Comparison of ENCODE assay signal across 11 cellular contexts in the genomic region with DNA sequence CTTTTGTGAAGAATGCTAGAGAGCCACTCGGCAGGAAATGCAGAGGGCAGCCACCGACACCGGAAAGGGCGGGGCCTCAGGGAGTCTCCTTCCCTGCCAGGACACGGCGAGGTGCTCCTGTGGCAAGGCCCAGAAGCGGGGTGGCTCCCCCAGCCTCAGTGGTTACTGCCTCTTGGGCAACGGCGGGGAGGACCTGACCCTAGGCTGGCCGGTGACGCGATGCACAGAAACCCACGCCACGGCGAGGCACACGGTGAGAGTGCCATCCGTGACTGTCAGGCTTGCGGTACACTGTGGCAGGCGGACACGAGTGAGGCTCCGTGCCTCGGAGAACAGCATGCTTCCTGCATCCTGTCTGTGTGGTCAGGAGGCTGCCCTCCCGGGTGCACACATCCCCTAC. TPM values are rescaled to one million over a fixed set of nuclear protein-coding genes. Genes with fewer than 3 reads are reported as not detected.
DNase-seq lines count a peak whose midpoint lies in the region; ATAC-seq and TF ChIP-seq lines count a peak whose summit lies in the region.
"Had no signal": no experiment of that assay in that cellular context is flagged by ENCODE, and none has a peak within 500 bp of the region (broad histone marks: within the 10 kb centered on the region; RNA-seq: fewer than 3 reads in every experiment).

No MANE protein-coding gene starts in this region.

- no peaks in the 10 kb centered on the region for H3K27me3 ChIP-seq in H9 (ENCODE audit: insufficient read depth, low read length)
- H3K27me3 ChIP-seq: Peyer's patch had no signal

- H3K56ac ChIP-seq in H9 (ENCODE audit: insufficient read length, low read depth, low read length) = no peak overlapping the region

- H3K9ac ChIP-seq in H9 (ENCODE audit: extremely low read depth, insufficient read length, low read length) = no peak overlapping the region

- H4K8ac ChIP-seq in H9 (replicated peaks; ENCODE audit: insufficient read length, low read depth, low read length) = no peak overlapping the region

- no peaks in the 10 kb centered on the region for H3K23me2 ChIP-seq in H9 (ENCODE audit: insufficient read length, low read depth, low read length, poor library complexity, severe bottlenecking)

- no peak overlapping the region for H3K14ac ChIP-seq in H9 (ENCODE audit: insufficient read depth, low read length)

- H3K4me3 ChIP-seq in foreskin fibroblast (ENCODE audit: low read depth in 1 of 2, low read length in 2 of 2) = no peak overlapping the region
- H3K4me3 ChIP-seq: Peyer's patch had no signal

- H2BK120ac ChIP-seq in H9 (ENCODE audit: low read depth, low read length, poor library complexity, severe bottlenecking) = no peak overlapping the region

- no peak overlapping the region for H2BK12ac ChIP-seq in H9 (ENCODE audit: insufficient read length, low read depth, low read length)

- H2BK15ac ChIP-seq in H9 (ENCODE audit: low read depth, low read length) = no peak overlapping the region

- no peaks in the 10 kb centered on the region for H3K27me3 Mint-ChIP-seq in T-helper 17 cell
- H3K27me3 Mint-ChIP-seq in activated T-cell treated with anti-CD3 and anti-CD28 coated beads, Interleukin-2, amount 50 U/mL, for 4 hours (ENCODE audit: low read depth) = no peaks in the 10 kb centered on the region
- H3K27me3 Mint-ChIP-seq in endothelial cell (ENCODE audit: unreplicated experiment) = peaks cover 6% of the 10 kb centered on the region
- no peaks in the 10 kb centered on the region for H3K27me3 Mint-ChIP-seq in H9 (ENCODE audit: low read depth)
- H3K27me3 Mint-ChIP-seq: type B pancreatic cell had no signal

- no peak overlapping the region for H3T11ph ChIP-seq in H9 (ENCODE audit: low read length)

- no peaks in the 10 kb centered on the region for H4K20me1 ChIP-seq in H9 (ENCODE audit: control insufficient read depth, insufficient read depth, insufficient read length)

- peak overlapping the region; percentile 86 for H3K4me3 Mint-ChIP-seq in T-helper 17 cell
- peak overlapping the region; percentile 26 for H3K4me3 Mint-ChIP-seq in activated T-cell treated with anti-CD3 and anti-CD28 coated beads, Interleukin-2, amount 50 U/mL, for 4 hours
- peak overlapping the region; percentile 37 for H3K4me3 Mint-ChIP-seq in endothelial cell (ENCODE audit: unreplicated experiment)
- no peak overlapping the region for H3K4me3 Mint-ChIP-seq in H9

- TF ChIP-seq CTCF in endothelial cell (IDR thresholded peaks at IDR 0.05; ENCODE audit: unreplicated experiment) (no peak), H9 (conservative IDR thresholded peaks at IDR 0.05) (no peak), foreskin fibroblast (IDR thresholded peaks at IDR 0.05; ENCODE audit: low read depth, low read length) (no peak)

- intact Hi-C loops in sciatic nerve (cut with DNase I) = no loop called here

- H3K4me1 Mint-ChIP-seq in T-helper 17 cell (peaks cover 30% of the 10 kb centered on the region), endothelial cell (ENCODE audit: unreplicated experiment) (peaks cover 19% of the 10 kb centered on the region), H9 (peaks cover 6 to 13% of the 10 kb centered on the region in 2 experiments; a peak in 3 of 4 replicates)
- H3K4me1 Mint-ChIP-seq in activated T-cell treated with anti-CD3 and anti-CD28 coated beads, Interleukin-2, amount 50 U/mL, for 4 hours (ENCODE audit: low read depth) = peaks cover 32% of the 10 kb centered on the region

- DNase-seq in T-helper 17 cell = peak in 2 of 3 donors; percentile 23 to 28
- peak; percentile 19 for DNase-seq in activated T-cell treated with anti-CD3 and anti-CD28 coated beads, Interleukin-2, amount 50 U/mL, for 4 hours
- DNase-seq in endothelial cell (ENCODE audit: low spot score) = no peak
- DNase-seq in stimulated activated CD8-positive, alpha-beta memory T cell treated with anti-CD3 and anti-CD28 coated beads, Interleukin-2, amount 100 ng/mL, for 48 hours (ENCODE audit: low read depth in 2 of 2) = peak; percentile 35 to 45
- DNase-seq in H9 = no peak
- DNase-seq in foreskin fibroblast = no peak
- no peak for DNase-seq in germinal center (ENCODE audit: low spot score)
- DNase-seq in sciatic nerve (ENCODE audit: low spot score) = no peak
- DNase-seq: NCI-H2029 had no signal

- H4K5ac ChIP-seq in H9 (ENCODE audit: insufficient read length, low read depth, low read length) = no peak overlapping the region

- no peak overlapping the region for H2BK20ac ChIP-seq in H9 (ENCODE audit: low read depth, low read length, poor library complexity, severe bottlenecking)

- no peak overlapping the region for H4K91ac ChIP-seq in H9 (ENCODE audit: insufficient read length, low read depth, low read length)

- no peak overlapping the region for H3K18ac ChIP-seq in H9 (ENCODE audit: insufficient read length, low read depth, low read length)

- H3K9me3 Mint-ChIP-seq in activated T-cell treated with anti-CD3 and anti-CD28 coated beads, Interleukin-2, amount 50 U/mL, for 4 hours = no peaks in the 10 kb centered on the region
- H3K9me3 Mint-ChIP-seq in endothelial cell (ENCODE audit: unreplicated experiment) (no peaks in the 10 kb centered on the region), H9 (no peaks in the 10 kb centered on the region; a peak in 1 of 5 replicates)
- H3K9me3 Mint-ChIP-seq: type B pancreatic cell had no signal

- no peak overlapping the region for H3K23ac ChIP-seq in H9 (ENCODE audit: insufficient read length, low read depth, low read length)

- no peak overlapping the region for H2BK5ac ChIP-seq in H9 (ENCODE audit: insufficient read length, low read length)

- no peak overlapping the region for H2AK5ac ChIP-seq in H9 (ENCODE audit: insufficient read length, low read length)

- H2AFZ ChIP-seq in H9 (ENCODE audit: low read length) = no peak overlapping the region

- WGBS in H9 (ENCODE audit: extremely low coverage, insufficient read length, low lambda C conversion rate) = no CpG with 5 or more reads among the region's 23 CpGs

- no peak overlapping the region for H3K4ac ChIP-seq in H9 (ENCODE audit: low read depth, low read length)

- peak overlapping the region; percentile 91 for H3K27ac Mint-ChIP-seq in T-helper 17 cell
- no peak overlapping the region for H3K27ac Mint-ChIP-seq in endothelial cell (ENCODE audit: unreplicated experiment)
- no peak overlapping the region; a peak in 1 of 7 replicates for H3K27ac Mint-ChIP-seq in H9

- H3K4me1 ChIP-seq in H9 (ENCODE audit: insufficient read depth, low read length) = no peaks in the 10 kb centered on the region
- H3K4me1 ChIP-seq: Peyer's patch had no signal

- no peak overlapping the region for H3K4me2 ChIP-seq in H9 (ENCODE audit: insufficient read depth, insufficient read length, low read length)

- no peaks in the 10 kb centered on the region for H3K79me2 ChIP-seq in H9 (ENCODE audit: insufficient read depth, low read length)

- H3K27ac ChIP-seq in H9 (ENCODE audit: insufficient read length, low read depth, low read length) = no peak overlapping the region

- peaks cover 5% of the 10 kb centered on the region for H3K36me3 Mint-ChIP-seq in T-helper 17 cell (ENCODE audit: low read depth)
- H3K36me3 Mint-ChIP-seq in activated T-cell treated with anti-CD3 and anti-CD28 coated beads, Interleukin-2, amount 50 U/mL, for 4 hours (ENCODE audit: insufficient read depth) = peaks cover 66% of the 10 kb centered on the region
- peaks cover 48% of the 10 kb centered on the region for H3K36me3 Mint-ChIP-seq in endothelial cell (ENCODE audit: low read depth, unreplicated experiment)
- H3K36me3 Mint-ChIP-seq in H9 (ENCODE audit: insufficient read depth in 1 of 3, low read depth in 3 of 3) = peaks cover 15 to 60% (median 60%) of the 10 kb centered on the region in 3 experiments

- H3K79me1 ChIP-seq in H9 (ENCODE audit: insufficient read depth, low read depth, low read length, poor library complexity, severe bottlenecking) = no peaks in the 10 kb centered on the region

- H3K9me3 ChIP-seq in T-helper 17 cell (ENCODE audit: control insufficient read depth, low read length, poor library complexity, severe bottlenecking) (no peaks in the 10 kb centered on the region), H9 (ENCODE audit: control insufficient read depth, low read depth, low read length) (no peaks in the 10 kb centered on the region)
- H3K9me3 ChIP-seq: Peyer's patch had no signal

- ATAC-seq in T-helper 17 cell (peak; percentile 76), sciatic nerve (no peak)
- peak; percentile 80 to 84 for ATAC-seq in activated T-cell treated with anti-CD3 and anti-CD28 coated beads, Interleukin-2, amount 50 U/mL, for 4 hours

RNA-seq across cellular contexts. Expression of a gene that starts 47.8 kb away (rescaled TPM):
- 100 to 1,000 TPM; 406 to 439 TPM for total RNA-seq in T-helper 17 cell
- 100 to 1,000 TPM; 156 to 194 (median 186) TPM for total RNA-seq in activated T-cell treated with anti-CD3 and anti-CD28 coated beads, Interleukin-2, amount 50 U/mL, for 4 hours
- 93.4 TPM for total RNA-seq in endothelial cell (ENCODE audit: unreplicated experiment)
- total RNA-seq in H9 (2021) = 0.22 and 0.24 TPM in 2 replicates
- 4.5 TPM for total RNA-seq in sciatic nerve

Comparison
In these comparisons a context has a peak if more than half of its experiments do, and no peak if none do; other contexts are left out.
1. DNase-seq: peak in T-helper 17 cell (2 of 3), activated T-cell treated with anti-CD3 and anti-CD28 coated beads, Interleukin-2, amount 50 U/mL, for 4 hours (single experiment) and stimulated activated CD8-positive, alpha-beta memory T cell treated with anti-CD3 and anti-CD28 coated beads, Interleukin-2, amount 100 ng/mL, for 48 hours (2 of 2); none in endothelial cell (single experiment), H9 (single experiment), foreskin fibroblast (0 of 2), germinal center (single experiment) and sciatic nerve (single experiment).
2. H3K4me3 Mint-ChIP-seq: peak in T-helper 17 cell (single experiment), activated T-cell treated with anti-CD3 and anti-CD28 coated beads, Interleukin-2, amount 50 U/mL, for 4 hours (single experiment) and endothelial cell (single experiment); none in H9 (0 of 2).
3. RNA of a gene that starts 47.8 kb away (total RNA-seq): 406 to 439 TPM in T-helper 17 cell, 156 to 194 TPM in activated T-cell treated with anti-CD3 and anti-CD28 coated beads, Interleukin-2, amount 50 U/mL, for 4 hours and 93.4 TPM in endothelial cell (single experiment); 4.5 TPM in sciatic nerve (single experiment) and 0.22 to 0.24 TPM in H9; every median in the first group is over 10 times any median in the second.